ENCODE assay signal across 1 cellular context in the genomic region with DNA sequence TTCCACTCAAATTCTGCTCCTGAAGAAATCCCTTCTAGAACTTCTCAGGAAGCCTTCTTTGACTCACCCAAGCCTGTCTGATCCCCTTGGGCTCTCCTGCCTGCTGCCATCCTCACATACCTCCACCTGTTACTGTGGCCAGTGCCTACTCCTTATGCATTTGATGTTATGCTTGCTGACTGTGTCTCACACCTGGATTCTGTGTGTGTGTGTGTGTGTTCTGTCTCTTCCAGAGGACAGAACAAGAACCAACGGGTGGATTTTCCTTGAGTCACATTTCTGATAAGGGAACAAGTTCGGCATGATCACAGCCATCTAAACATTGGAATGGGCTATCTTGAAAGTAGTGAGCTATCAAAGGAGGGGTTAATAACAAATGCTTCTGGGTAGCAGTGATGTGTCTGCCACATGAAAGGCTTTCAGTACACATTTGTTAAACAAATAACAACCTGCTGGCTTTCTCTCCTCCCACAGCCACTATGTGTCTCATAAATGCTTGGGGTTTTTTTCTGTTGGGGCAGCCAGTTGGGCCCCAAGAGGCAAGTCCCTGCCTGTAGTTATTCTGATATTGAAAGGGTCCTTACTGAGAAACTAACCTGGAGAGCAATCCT.
TF ChIP-seq lines count a peak whose summit lies in the region.

No MANE protein-coding gene starts in this region.

TF ChIP-seq in HepG2, 621 proteins besides CTCF, POLR2A, EP300 and RAD21:
- TF ChIP-seq ZNF652 (CRISPR knock-in tag; IDR thresholded peaks at IDR 0.05; ENCODE audit: borderline replicate concordance, low read depth) (peak; percentile 85), ZNF264 (CRISPR knock-in tag; IDR thresholded peaks at IDR 0.05) (no peak), ZNF30 (CRISPR knock-in tag; IDR thresholded peaks at IDR 0.05) (no peak), TCF7 (IDR thresholded peaks at IDR 0.05; ENCODE audit: low read depth) (peak; percentile 52), ZBTB1 (CRISPR knock-in tag; IDR thresholded peaks at IDR 0.05; ENCODE audit: borderline replicate concordance) (no peak)
